Comparison of ENCODE assay signal across 1 cellular context in the genomic region with DNA sequence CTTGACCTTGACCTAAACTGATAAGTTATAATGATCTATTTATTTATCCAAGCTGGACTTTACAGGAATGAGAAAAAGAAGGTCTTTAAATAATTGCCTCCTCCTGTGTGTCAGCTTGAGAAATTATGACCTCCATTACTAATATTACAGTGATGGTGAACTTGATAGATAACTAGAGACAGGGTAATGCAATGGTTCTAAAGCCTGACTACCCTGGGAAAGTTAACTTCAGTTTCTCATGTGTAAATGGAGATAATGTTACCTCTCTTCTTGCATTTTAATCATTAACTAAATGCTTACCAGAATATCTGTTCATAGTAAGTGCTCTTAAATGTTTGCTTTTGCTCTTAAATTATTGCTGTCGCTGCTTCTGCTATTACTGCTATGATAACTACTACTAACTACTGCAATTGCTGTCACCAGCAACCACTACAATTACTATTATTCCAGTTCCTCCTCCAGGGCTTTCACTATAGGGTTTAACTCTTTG.
TF ChIP-seq lines count a peak whose summit lies in the region.

No MANE protein-coding gene starts in this region.

TF ChIP-seq in SK-N-SH treated with all-trans-retinoic acid at 6 μM for 48 hours, 23 proteins besides CTCF, POLR2A, EP300 and RAD21 (continued from another document):
- TF ChIP-seq, protein P1, sequence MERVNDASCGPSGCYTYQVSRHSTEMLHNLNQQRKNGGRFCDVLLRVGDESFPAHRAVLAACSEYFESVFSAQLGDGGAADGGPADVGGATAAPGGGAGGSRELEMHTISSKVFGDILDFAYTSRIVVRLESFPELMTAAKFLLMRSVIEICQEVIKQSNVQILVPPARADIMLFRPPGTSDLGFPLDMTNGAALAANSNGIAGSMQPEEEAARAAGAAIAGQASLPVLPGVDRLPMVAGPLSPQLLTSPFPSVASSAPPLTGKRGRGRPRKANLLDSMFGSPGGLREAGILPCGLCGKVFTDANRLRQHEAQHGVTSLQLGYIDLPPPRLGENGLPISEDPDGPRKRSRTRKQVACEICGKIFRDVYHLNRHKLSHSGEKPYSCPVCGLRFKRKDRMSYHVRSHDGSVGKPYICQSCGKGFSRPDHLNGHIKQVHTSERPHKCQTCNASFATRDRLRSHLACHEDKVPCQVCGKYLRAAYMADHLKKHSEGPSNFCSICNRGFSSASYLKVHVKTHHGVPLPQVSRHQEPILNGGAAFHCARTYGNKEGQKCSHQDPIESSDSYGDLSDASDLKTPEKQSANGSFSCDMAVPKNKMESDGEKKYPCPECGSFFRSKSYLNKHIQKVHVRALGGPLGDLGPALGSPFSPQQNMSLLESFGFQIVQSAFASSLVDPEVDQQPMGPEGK (CRISPR knock-in tag; IDR thresholded peaks at IDR 0.05; ENCODE audit: borderline replicate concordance): no peak
- TF ChIP-seq, protein P2, sequence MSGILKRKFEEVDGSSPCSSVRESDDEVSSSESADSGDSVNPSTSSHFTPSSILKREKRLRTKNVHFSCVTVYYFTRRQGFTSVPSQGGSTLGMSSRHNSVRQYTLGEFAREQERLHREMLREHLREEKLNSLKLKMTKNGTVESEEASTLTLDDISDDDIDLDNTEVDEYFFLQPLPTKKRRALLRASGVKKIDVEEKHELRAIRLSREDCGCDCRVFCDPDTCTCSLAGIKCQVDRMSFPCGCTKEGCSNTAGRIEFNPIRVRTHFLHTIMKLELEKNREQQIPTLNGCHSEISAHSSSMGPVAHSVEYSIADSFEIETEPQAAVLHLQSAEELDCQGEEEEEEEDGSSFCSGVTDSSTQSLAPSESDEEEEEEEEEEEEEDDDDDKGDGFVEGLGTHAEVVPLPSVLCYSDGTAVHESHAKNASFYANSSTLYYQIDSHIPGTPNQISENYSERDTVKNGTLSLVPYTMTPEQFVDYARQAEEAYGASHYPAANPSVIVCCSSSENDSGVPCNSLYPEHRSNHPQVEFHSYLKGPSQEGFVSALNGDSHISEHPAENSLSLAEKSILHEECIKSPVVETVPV (CRISPR knock-in tag; IDR thresholded peaks at IDR 0.05): no peak
- TF ChIP-seq ZFP3 (CRISPR knock-in tag; IDR thresholded peaks at IDR 0.05): no peak
- TF ChIP-seq CSDC2 (CRISPR knock-in tag; IDR thresholded peaks at IDR 0.05): no peak
- TF ChIP-seq, protein P3, sequence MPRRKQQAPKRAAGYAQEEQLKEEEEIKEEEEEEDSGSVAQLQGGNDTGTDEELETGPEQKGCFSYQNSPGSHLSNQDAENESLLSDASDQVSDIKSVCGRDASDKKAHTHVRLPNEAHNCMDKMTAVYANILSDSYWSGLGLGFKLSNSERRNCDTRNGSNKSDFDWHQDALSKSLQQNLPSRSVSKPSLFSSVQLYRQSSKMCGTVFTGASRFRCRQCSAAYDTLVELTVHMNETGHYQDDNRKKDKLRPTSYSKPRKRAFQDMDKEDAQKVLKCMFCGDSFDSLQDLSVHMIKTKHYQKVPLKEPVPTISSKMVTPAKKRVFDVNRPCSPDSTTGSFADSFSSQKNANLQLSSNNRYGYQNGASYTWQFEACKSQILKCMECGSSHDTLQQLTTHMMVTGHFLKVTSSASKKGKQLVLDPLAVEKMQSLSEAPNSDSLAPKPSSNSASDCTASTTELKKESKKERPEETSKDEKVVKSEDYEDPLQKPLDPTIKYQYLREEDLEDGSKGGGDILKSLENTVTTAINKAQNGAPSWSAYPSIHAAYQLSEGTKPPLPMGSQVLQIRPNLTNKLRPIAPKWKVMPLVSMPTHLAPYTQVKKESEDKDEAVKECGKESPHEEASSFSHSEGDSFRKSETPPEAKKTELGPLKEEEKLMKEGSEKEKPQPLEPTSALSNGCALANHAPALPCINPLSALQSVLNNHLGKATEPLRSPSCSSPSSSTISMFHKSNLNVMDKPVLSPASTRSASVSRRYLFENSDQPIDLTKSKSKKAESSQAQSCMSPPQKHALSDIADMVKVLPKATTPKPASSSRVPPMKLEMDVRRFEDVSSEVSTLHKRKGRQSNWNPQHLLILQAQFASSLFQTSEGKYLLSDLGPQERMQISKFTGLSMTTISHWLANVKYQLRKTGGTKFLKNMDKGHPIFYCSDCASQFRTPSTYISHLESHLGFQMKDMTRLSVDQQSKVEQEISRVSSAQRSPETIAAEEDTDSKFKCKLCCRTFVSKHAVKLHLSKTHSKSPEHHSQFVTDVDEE (CRISPR knock-in tag; IDR thresholded peaks at IDR 0.05): no peak
